ENCODE assay signal across 1 cellular context in the genomic region with DNA sequence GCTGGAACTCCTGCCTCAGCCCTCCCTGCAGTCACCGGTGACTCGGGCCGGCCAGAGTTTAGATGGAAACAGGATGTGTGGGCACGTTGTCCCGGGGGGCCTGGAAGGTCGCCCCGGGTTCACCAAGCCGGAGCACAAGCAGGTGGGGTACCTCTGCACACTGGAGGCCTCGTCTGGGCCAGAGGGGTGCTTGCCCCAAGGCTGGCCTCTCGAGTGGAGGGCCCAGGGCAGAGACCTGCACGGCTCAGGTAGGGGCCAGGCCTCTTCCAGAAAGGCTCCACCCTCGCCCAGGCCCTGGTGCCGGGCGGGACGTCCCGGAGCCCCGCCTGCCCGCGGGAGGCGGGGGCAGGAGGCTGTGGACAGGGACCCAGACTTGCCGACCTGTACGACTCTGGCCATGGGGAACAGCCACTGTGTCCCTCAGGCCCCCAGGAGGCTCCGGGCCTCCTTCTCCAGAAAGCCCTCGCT.
TF ChIP-seq lines count a peak whose summit lies in the region.

A gene with protein sequence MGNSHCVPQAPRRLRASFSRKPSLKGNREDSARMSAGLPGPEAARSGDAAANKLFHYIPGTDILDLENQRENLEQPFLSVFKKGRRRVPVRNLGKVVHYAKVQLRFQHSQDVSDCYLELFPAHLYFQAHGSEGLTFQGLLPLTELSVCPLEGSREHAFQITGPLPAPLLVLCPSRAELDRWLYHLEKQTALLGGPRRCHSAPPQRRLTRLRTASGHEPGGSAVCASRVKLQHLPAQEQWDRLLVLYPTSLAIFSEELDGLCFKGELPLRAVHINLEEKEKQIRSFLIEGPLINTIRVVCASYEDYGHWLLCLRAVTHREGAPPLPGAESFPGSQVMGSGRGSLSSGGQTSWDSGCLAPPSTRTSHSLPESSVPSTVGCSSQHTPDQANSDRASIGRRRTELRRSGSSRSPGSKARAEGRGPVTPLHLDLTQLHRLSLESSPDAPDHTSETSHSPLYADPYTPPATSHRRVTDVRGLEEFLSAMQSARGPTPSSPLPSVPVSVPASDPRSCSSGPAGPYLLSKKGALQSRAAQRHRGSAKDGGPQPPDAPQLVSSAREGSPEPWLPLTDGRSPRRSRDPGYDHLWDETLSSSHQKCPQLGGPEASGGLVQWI (plus strand): TSS at position 348 of the 468 bp plus-strand sequence. CDS start 50 bp downstream, at position 398.

TF ChIP-seq in SK-N-SH, 30 proteins besides CTCF, POLR2A, EP300 and RAD21 (continued from another document):
- TF ChIP-seq, protein P1, sequence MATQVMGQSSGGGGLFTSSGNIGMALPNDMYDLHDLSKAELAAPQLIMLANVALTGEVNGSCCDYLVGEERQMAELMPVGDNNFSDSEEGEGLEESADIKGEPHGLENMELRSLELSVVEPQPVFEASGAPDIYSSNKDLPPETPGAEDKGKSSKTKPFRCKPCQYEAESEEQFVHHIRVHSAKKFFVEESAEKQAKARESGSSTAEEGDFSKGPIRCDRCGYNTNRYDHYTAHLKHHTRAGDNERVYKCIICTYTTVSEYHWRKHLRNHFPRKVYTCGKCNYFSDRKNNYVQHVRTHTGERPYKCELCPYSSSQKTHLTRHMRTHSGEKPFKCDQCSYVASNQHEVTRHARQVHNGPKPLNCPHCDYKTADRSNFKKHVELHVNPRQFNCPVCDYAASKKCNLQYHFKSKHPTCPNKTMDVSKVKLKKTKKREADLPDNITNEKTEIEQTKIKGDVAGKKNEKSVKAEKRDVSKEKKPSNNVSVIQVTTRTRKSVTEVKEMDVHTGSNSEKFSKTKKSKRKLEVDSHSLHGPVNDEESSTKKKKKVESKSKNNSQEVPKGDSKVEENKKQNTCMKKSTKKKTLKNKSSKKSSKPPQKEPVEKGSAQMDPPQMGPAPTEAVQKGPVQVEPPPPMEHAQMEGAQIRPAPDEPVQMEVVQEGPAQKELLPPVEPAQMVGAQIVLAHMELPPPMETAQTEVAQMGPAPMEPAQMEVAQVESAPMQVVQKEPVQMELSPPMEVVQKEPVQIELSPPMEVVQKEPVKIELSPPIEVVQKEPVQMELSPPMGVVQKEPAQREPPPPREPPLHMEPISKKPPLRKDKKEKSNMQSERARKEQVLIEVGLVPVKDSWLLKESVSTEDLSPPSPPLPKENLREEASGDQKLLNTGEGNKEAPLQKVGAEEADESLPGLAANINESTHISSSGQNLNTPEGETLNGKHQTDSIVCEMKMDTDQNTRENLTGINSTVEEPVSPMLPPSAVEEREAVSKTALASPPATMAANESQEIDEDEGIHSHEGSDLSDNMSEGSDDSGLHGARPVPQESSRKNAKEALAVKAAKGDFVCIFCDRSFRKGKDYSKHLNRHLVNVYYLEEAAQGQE (IDR thresholded peaks at IDR 0.05; ENCODE audit: low read depth, low read length): no peak
- TF ChIP-seq, protein P2, sequence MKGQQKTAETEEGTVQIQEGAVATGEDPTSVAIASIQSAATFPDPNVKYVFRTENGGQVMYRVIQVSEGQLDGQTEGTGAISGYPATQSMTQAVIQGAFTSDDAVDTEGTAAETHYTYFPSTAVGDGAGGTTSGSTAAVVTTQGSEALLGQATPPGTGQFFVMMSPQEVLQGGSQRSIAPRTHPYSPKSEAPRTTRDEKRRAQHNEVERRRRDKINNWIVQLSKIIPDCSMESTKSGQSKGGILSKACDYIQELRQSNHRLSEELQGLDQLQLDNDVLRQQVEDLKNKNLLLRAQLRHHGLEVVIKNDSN (IDR thresholded peaks at IDR 0.05; ENCODE audit: borderline replicate concordance, low read depth): no peak
- no peak for TF ChIP-seq TCF12 (IDR thresholded peaks at IDR 0.05)
- TF ChIP-seq JUND (IDR thresholded peaks at IDR 0.05): no peak
- TF ChIP-seq GATA2 (CRISPR knock-in tag; IDR thresholded peaks at IDR 0.05): no peak
- TF ChIP-seq ELF1 (IDR thresholded peaks at IDR 0.05): no peak
- TF ChIP-seq SIN3A (IDR thresholded peaks at IDR 0.05; ENCODE audit: borderline replicate concordance, low read depth, low read length): no peak
